ENCODE assay signal across 8 cellular contexts in the genomic region with DNA sequence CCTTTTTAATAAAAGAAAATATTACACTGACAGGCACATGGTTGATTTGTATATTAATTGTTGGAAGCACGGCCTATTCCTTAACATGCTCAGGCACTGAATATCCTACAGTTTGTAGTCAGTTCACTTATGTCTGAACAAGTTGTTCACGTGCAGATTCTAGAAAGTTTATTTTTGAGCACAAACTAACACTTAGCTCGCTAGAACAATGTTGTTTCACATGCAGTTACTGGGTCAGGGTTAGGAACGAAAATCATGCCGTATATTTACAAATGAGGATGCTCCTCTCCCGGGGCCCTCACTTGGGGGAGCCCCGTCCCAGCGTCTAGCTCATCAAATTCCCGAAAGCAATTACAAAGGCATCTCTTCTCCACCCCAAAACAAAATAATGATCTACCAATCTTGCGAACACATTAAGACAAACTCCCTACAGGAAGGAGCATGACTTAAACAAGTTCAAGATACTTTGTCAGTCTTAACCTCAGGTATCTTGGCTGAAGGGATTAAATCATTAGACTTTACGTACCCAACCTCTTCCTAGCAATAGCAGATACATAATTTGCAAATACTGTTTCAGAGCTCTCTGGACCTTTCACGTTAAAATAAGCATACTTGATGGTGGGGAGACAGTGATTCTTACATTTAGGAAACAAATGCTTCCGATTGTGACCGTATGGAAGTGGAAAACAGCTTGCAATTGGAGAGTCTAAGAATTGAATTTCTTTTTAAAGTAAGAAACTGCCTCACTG. TPM values are rescaled to one million over a fixed set of nuclear protein-coding genes. Genes with fewer than 3 reads are reported as not detected.
DNase-seq lines count a peak whose midpoint lies in the region; ATAC-seq and TF ChIP-seq lines count a peak whose summit lies in the region.

No MANE protein-coding gene starts in this region.

- H3K36me3 Mint-ChIP-seq in CD14-positive monocyte, result peaks cover 0 to 10% of the 10 kb centered on the region in 2 donors
- no peaks in the 10 kb centered on the region for H3K36me3 Mint-ChIP-seq in endothelial cell (ENCODE audit: low read depth, unreplicated experiment)
- H3K36me3 Mint-ChIP-seq in natural killer cell treated with Interleukin-12 subunit alpha and Interleukin-12 subunit beta and Interleukin-15 and Interleukin-18, amount 100 ng/mL, for 72 hours, result no peaks in the 10 kb centered on the region

- H3K36me3 ChIP-seq in NT2/D1 (ENCODE audit: insufficient read depth, insufficient read length, low read length), result no peaks in the 10 kb centered on the region
- no peaks in the 10 kb centered on the region for H3K36me3 ChIP-seq in sigmoid colon

- H3K27ac ChIP-seq in sigmoid colon, result no peak overlapping the region

- peaks cover 36 to 44% (median 36%) of the 10 kb centered on the region in 3 donors for H3K27me3 Mint-ChIP-seq in CD14-positive monocyte (ENCODE audit: low read depth in 3 of 3)
- H3K27me3 Mint-ChIP-seq in endothelial cell (ENCODE audit: unreplicated experiment), result peaks cover 11% of the 10 kb centered on the region
- peaks cover 29 to 50% of the 10 kb centered on the region in 2 donors for H3K27me3 Mint-ChIP-seq in natural killer cell treated with Interleukin-12 subunit alpha and Interleukin-12 subunit beta and Interleukin-15 and Interleukin-18, amount 100 ng/mL, for 72 hours

- no peak for ATAC-seq in natural killer cell treated with Interleukin-12 subunit alpha and Interleukin-12 subunit beta and Interleukin-15 and Interleukin-18, amount 100 ng/mL, for 72 hours
- ATAC-seq in HG02852 (IDR thresholded peaks at IDR 0.05; ENCODE audit: unreplicated experiment) (no peak), GM18867 (IDR thresholded peaks at IDR 0.05; ENCODE audit: unreplicated experiment) (no peak)

- H3K4me1 ChIP-seq in NT2/D1 (ENCODE audit: insufficient read depth, insufficient read length) (peaks cover 4% of the 10 kb centered on the region), sigmoid colon (peaks cover 0 to 19% (median 16%) of the 10 kb centered on the region in 4 donors)

- peaks cover 48% of the 10 kb centered on the region for H3K27me3 ChIP-seq in NT2/D1 (ENCODE audit: insufficient read depth, insufficient read length)
- H3K27me3 ChIP-seq in sigmoid colon, result peaks cover 4 to 54% (median 30%) of the 10 kb centered on the region in 3 donors

- peaks cover 0 to 8% (median 0%) of the 10 kb centered on the region in 7 donors for H3K9me3 Mint-ChIP-seq in CD14-positive monocyte
- H3K9me3 Mint-ChIP-seq in endothelial cell (ENCODE audit: unreplicated experiment), result no peaks in the 10 kb centered on the region
- no peaks in the 10 kb centered on the region for H3K9me3 Mint-ChIP-seq in natural killer cell treated with Interleukin-12 subunit alpha and Interleukin-12 subunit beta and Interleukin-15 and Interleukin-18, amount 100 ng/mL, for 72 hours

- peak overlapping the region; percentile 74 to 87 for H3K4me3 Mint-ChIP-seq in CD14-positive monocyte
- peak overlapping the region; percentile 89 for H3K4me3 Mint-ChIP-seq in endothelial cell (ENCODE audit: unreplicated experiment)
- H3K4me3 Mint-ChIP-seq in natural killer cell treated with Interleukin-12 subunit alpha and Interleukin-12 subunit beta and Interleukin-15 and Interleukin-18, amount 100 ng/mL, for 72 hours, result peak overlapping the region; percentile 76

- TF ChIP-seq EP300 in sigmoid colon (IDR thresholded peaks at IDR 0.05), result no peak

- WGBS in sigmoid colon, 2 donors, result 13 to 68% methylated on average over 14 of the region's 14 CpGs

- H3K27ac Mint-ChIP-seq in CD14-positive monocyte (no peak overlapping the region), endothelial cell (ENCODE audit: unreplicated experiment) (no peak overlapping the region)
- no peak overlapping the region for H3K27ac Mint-ChIP-seq in natural killer cell treated with Interleukin-12 subunit alpha and Interleukin-12 subunit beta and Interleukin-15 and Interleukin-18, amount 100 ng/mL, for 72 hours

- no peak overlapping the region for H3K9ac ChIP-seq in NT2/D1 (ENCODE audit: insufficient read length, low read depth)

- H3K4me3 ChIP-seq in NT2/D1 (ENCODE audit: insufficient read length, low read depth) (peak overlapping the region; percentile 49), sigmoid colon (peak overlapping the region in 1 of 4 donors; percentile 80)

- TF ChIP-seq CTCF in CD14-positive monocyte (IDR thresholded peaks at IDR 0.05) (no peak), endothelial cell (IDR thresholded peaks at IDR 0.05; ENCODE audit: unreplicated experiment) (no peak), sigmoid colon (IDR thresholded peaks at IDR 0.05) (no peak)

- no peak for TF ChIP-seq POLR2A in sigmoid colon (IDR thresholded peaks at IDR 0.05)

- DNase-seq in CD14-positive monocyte (ENCODE audit: low spot score) (no peak), NT2/D1 (ENCODE audit: low read depth, low spot score) (no peak), endothelial cell (ENCODE audit: low spot score) (no peak), sigmoid colon (no peak)
- no peak for DNase-seq in natural killer cell treated with Interleukin-12 subunit alpha and Interleukin-12 subunit beta and Interleukin-15 and Interleukin-18, amount 100 ng/mL, for 72 hours (ENCODE audit: low spot score)
- DNase-seq in stimulated activated CD4-positive, alpha-beta T cell treated with anti-CD3 and anti-CD28 coated beads, Interleukin-1b, Interleukin-23, amount 100 ng/mL, for 48 hours, result no peak

- intact Hi-C loops in CD14-positive monocyte (cut with micrococcal nuclease) (no loop called here), sigmoid colon (cut with DNase I) (no loop called here)

- H3K9me3 ChIP-seq in NT2/D1 (ENCODE audit: insufficient read depth, low read length), result no peaks in the 10 kb centered on the region
- no peaks in the 10 kb centered on the region for H3K9me3 ChIP-seq in sigmoid colon

- H3K4me1 Mint-ChIP-seq in CD14-positive monocyte, result peaks cover 13% of the 10 kb centered on the region
- peaks cover 4% of the 10 kb centered on the region for H3K4me1 Mint-ChIP-seq in endothelial cell (ENCODE audit: unreplicated experiment)
- H3K4me1 Mint-ChIP-seq in natural killer cell treated with Interleukin-12 subunit alpha and Interleukin-12 subunit beta and Interleukin-15 and Interleukin-18, amount 100 ng/mL, for 72 hours (ENCODE audit: low read depth in 2 of 2), result peaks cover 0 to 5% of the 10 kb centered on the region in 2 donors

RNA-seq across cellular contexts. Expression of a gene that starts 1.5 kb away (rescaled TPM):
- 1 to 10 TPM; 1.2 to 1.6 TPM for polyA plus RNA-seq in CD14-positive monocyte
- 1.3 TPM for total RNA-seq in endothelial cell (ENCODE audit: unreplicated experiment)
- under 1 TPM; 0.73 to 0.83 TPM for total RNA-seq in natural killer cell treated with Interleukin-12 subunit alpha and Interleukin-12 subunit beta and Interleukin-15 and Interleukin-18, amount 100 ng/mL, for 72 hours
- total RNA-seq in sigmoid colon, result 1 to 10 TPM; 1.2 to 3.3 (median 1.6) TPM
- 10 to 100 TPM; 22.1 to 33.5 (median 26.4) TPM for polyA plus RNA-seq in sigmoid colon
